In genomic region chr9:137480686-137481683, GRCh38 we compare ENCODE assay signal across 1 cellular context.
TF ChIP-seq lines count a peak whose summit lies in the region.

No MANE protein-coding gene starts in this region.

TF ChIP-seq in SK-N-SH treated with all-trans-retinoic acid at 6 μM for 48 hours, 23 proteins besides CTCF, POLR2A, EP300 and RAD21 (continued from another document):
- TF ChIP-seq PATZ1 (CRISPR knock-in tag; IDR thresholded peaks at IDR 0.05; ENCODE audit: borderline replicate concordance) = no peak
- no peak for TF ChIP-seq ZNF70 (CRISPR knock-in tag; IDR thresholded peaks at IDR 0.05)
- no peak for TF ChIP-seq PPARA (CRISPR knock-in tag; IDR thresholded peaks at IDR 0.05; ENCODE audit: borderline replicate concordance)
- TF ChIP-seq CSDC2 (CRISPR knock-in tag; IDR thresholded peaks at IDR 0.05) = no peak
- no peak for TF ChIP-seq TOX (CRISPR knock-in tag; IDR thresholded peaks at IDR 0.05; ENCODE audit: borderline replicate concordance)
- no peak for TF ChIP-seq RARB (CRISPR knock-in tag; IDR thresholded peaks at IDR 0.05)
- no peak for TF ChIP-seq SNAI2 (CRISPR knock-in tag; IDR thresholded peaks at IDR 0.05)
TF ChIP-seq in SK-N-SH treated with all-trans-retinoic acid at 6 μM for 48 hours: peak in this region for 0.
